In genomic region chr7:365593-365992, GRCh38 we compare ENCODE assay signal across 1 cellular context.
TF ChIP-seq lines count a peak whose summit lies in the region.

No MANE protein-coding gene starts in this region.

TF ChIP-seq in GM23338, 12 proteins besides CTCF, POLR2A, EP300 and RAD21 (continued from another document):
- TF ChIP-seq ETS1 (IDR thresholded peaks at IDR 0.05) = no peak
- no peak for TF ChIP-seq JUNB (IDR thresholded peaks at IDR 0.05; ENCODE audit: unreplicated experiment)
- TF ChIP-seq ZNF462 (CRISPR knock-in tag; IDR thresholded peaks at IDR 0.05) = no peak
- no peak for TF ChIP-seq EZH2 (IDR thresholded peaks at IDR 0.05; ENCODE audit: low read depth, unreplicated experiment)
- TF ChIP-seq EZH2phosphoT487 (IDR thresholded peaks at IDR 0.05; ENCODE audit: unreplicated experiment) = no peak
- no peak for TF ChIP-seq POLR2AphosphoS5 (IDR thresholded peaks at IDR 0.05; ENCODE audit: low read depth)
- TF ChIP-seq STAT1 (IDR thresholded peaks at IDR 0.05; ENCODE audit: unreplicated experiment) = no peak
- no peak for TF ChIP-seq ZNF114 (CRISPR knock-in tag; IDR thresholded peaks at IDR 0.05)
TF ChIP-seq in GM23338: peak in this region for 0.
